ENCODE assay signal across 1 cellular context in the genomic region with DNA sequence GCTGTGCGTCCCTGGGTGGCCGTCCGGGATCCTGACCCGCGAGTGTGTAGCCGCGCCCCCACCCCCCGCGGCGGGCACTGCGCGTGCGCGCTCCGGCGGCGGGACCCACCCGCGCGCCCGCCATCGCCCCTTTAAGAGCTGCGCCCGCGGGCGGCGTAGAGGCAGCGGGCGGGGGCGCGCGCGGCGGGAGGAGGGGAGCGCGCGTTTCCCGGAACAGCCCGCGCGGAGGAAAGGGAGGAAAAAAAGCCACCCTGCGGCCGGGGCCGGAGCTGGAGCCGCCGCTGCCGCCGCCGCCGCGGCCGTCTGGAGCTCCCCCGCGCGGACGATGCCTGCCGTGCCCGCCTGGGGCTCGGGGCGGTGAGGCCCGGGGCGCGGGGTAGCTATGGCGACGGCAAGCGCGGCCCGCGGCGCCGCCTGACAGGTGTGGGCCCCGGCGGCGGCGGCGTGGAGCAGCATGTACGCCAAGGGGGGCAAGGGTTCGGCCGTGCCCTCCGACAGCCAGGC.
TF ChIP-seq lines count a peak whose summit lies in the region.

A gene (plus strand): TSS at position 204 of the 504 bp plus-strand sequence. CDS start 251 bp downstream, at position 455.

TF ChIP-seq in K562, 482 proteins besides CTCF, POLR2A, EP300 and RAD21 (continued from another document and continues in another):
- TF ChIP-seq, protein P1, sequence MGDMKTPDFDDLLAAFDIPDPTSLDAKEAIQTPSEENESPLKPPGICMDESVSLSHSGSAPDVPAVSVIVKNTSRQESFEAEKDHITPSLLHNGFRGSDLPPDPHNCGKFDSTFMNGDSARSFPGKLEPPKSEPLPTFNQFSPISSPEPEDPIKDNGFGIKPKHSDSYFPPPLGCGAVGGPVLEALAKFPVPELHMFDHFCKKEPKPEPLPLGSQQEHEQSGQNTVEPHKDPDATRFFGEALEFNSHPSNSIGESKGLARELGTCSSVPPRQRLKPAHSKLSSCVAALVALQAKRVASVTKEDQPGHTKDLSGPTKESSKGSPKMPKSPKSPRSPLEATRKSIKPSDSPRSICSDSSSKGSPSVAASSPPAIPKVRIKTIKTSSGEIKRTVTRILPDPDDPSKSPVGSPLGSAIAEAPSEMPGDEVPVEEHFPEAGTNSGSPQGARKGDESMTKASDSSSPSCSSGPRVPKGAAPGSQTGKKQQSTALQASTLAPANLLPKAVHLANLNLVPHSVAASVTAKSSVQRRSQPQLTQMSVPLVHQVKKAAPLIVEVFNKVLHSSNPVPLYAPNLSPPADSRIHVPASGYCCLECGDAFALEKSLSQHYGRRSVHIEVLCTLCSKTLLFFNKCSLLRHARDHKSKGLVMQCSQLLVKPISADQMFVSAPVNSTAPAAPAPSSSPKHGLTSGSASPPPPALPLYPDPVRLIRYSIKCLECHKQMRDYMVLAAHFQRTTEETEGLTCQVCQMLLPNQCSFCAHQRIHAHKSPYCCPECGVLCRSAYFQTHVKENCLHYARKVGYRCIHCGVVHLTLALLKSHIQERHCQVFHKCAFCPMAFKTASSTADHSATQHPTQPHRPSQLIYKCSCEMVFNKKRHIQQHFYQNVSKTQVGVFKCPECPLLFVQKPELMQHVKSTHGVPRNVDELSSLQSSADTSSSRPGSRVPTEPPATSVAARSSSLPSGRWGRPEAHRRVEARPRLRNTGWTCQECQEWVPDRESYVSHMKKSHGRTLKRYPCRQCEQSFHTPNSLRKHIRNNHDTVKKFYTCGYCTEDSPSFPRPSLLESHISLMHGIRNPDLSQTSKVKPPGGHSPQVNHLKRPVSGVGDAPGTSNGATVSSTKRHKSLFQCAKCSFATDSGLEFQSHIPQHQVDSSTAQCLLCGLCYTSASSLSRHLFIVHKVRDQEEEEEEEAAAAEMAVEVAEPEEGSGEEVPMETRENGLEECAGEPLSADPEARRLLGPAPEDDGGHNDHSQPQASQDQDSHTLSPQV (IDR thresholded peaks at IDR 0.05), result no peak
- TF ChIP-seq, protein P2, sequence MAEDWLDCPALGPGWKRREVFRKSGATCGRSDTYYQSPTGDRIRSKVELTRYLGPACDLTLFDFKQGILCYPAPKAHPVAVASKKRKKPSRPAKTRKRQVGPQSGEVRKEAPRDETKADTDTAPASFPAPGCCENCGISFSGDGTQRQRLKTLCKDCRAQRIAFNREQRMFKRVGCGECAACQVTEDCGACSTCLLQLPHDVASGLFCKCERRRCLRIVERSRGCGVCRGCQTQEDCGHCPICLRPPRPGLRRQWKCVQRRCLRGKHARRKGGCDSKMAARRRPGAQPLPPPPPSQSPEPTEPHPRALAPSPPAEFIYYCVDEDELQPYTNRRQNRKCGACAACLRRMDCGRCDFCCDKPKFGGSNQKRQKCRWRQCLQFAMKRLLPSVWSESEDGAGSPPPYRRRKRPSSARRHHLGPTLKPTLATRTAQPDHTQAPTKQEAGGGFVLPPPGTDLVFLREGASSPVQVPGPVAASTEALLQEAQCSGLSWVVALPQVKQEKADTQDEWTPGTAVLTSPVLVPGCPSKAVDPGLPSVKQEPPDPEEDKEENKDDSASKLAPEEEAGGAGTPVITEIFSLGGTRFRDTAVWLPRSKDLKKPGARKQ (CRISPR knock-in tag; IDR thresholded peaks at IDR 0.05), result no peak
- TF ChIP-seq MTA1 (IDR thresholded peaks at IDR 0.05; ENCODE audit: borderline replicate concordance) (no peak), ZNF644 (tag; IDR thresholded peaks at IDR 0.05; ENCODE audit: low read depth) (peak; percentile 75), ARNT (IDR thresholded peaks at IDR 0.05) (no peak), ILK (tag; IDR thresholded peaks at IDR 0.05; ENCODE audit: borderline replicate concordance, low read depth) (no peak), ZFP36 (IDR thresholded peaks at IDR 0.05; ENCODE audit: low read depth, low read length, partially characterized antibody) (no peak), ZNF79 (CRISPR knock-in tag; IDR thresholded peaks at IDR 0.05; ENCODE audit: low read depth) (no peak), CSDE1 (IDR thresholded peaks at IDR 0.05) (no peak), CBX1 (IDR thresholded peaks at IDR 0.05; ENCODE audit: low read depth) (no peak), POLR2AphosphoS5 (IDR thresholded peaks at IDR 0.05; ENCODE audit: control insufficient read depth, insufficient read depth, low read depth, low read length) (no peak), RUNX1 (IDR thresholded peaks at IDR 0.05; ENCODE audit: low read depth) (no peak), NCOA6 (IDR thresholded peaks at IDR 0.05) (no peak), PHF8 (IDR thresholded peaks at IDR 0.05; ENCODE audit: borderline replicate concordance, low read length) (peak; percentile 47; the same call in 1 of the 2 replicates), CXXC5 (CRISPR knock-in tag; IDR thresholded peaks at IDR 0.05) (peak; percentile 98), ZC3H8 (IDR thresholded peaks at IDR 0.05) (no peak), SREBF1 (IDR thresholded peaks at IDR 0.05; ENCODE audit: borderline replicate concordance, low read depth, low read length) (no peak), YBX1 (IDR thresholded peaks at IDR 0.05) (no peak), CBX2 (IDR thresholded peaks at IDR 0.05; ENCODE audit: insufficient read depth, low read length, poor library complexity, severe bottlenecking) (no peak)
- TF ChIP-seq, protein P3, sequence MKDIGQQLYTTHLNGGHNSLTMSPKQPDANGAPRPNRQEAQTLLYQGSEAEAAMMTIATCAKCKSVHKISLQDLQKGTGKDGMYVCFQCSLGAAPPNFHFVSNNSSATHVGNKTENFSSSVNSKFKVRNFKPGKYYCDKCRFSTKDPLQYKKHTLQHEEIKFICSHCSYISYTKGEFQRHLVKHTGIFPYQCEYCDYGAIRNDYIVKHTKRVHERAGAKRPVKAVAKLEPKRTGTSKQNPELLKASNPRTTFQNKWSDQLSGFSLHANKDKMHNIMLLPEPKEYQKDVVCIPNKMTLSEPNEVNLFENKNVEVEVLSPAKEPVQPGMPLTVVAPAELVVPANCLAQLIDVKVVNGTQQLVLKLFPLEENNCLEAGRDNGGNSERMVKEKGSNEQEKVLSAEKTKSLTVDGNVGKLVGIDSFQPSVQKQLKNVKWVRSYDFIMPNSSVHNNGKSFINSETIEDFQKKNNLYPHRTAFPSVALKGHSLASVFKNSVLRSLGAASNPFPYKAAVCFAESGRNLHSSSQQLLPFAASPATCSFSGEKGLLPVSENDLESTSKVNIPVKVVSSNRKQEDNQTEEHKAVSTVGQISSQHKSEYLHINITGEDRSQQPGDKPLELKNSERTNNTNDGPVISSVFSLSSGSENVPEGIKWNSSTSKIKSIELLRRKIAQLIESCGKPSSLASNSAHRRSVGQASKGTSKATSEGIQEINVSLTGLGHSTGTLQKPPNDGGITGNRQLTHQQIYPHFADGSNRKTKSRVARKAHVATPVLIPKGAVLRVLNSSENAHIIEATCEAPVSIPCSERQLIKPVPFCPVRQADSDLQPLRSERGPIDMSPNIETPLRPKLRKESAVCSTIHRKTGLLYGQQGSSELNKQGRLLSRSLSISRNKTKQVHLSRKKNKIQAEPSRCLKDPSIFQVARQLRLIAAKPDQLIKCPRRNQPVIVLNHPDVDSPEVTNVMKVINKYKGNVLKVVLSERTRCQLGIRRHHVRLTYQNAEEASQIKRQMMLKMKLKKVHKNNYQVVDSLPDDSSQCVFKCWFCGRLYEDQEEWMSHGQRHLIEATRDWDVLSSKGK (CRISPR knock-in tag; IDR thresholded peaks at IDR 0.05), result no peak
- TF ChIP-seq, protein P4, sequence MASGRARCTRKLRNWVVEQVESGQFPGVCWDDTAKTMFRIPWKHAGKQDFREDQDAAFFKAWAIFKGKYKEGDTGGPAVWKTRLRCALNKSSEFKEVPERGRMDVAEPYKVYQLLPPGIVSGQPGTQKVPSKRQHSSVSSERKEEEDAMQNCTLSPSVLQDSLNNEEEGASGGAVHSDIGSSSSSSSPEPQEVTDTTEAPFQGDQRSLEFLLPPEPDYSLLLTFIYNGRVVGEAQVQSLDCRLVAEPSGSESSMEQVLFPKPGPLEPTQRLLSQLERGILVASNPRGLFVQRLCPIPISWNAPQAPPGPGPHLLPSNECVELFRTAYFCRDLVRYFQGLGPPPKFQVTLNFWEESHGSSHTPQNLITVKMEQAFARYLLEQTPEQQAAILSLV (tag; IDR thresholded peaks at IDR 0.05), result no peak
- TF ChIP-seq, protein P5, sequence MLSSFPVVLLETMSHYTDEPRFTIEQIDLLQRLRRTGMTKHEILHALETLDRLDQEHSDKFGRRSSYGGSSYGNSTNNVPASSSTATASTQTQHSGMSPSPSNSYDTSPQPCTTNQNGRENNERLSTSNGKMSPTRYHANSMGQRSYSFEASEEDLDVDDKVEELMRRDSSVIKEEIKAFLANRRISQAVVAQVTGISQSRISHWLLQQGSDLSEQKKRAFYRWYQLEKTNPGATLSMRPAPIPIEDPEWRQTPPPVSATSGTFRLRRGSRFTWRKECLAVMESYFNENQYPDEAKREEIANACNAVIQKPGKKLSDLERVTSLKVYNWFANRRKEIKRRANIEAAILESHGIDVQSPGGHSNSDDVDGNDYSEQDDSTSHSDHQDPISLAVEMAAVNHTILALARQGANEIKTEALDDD (IDR thresholded peaks at IDR 0.05), result no peak
- TF ChIP-seq, protein P6, sequence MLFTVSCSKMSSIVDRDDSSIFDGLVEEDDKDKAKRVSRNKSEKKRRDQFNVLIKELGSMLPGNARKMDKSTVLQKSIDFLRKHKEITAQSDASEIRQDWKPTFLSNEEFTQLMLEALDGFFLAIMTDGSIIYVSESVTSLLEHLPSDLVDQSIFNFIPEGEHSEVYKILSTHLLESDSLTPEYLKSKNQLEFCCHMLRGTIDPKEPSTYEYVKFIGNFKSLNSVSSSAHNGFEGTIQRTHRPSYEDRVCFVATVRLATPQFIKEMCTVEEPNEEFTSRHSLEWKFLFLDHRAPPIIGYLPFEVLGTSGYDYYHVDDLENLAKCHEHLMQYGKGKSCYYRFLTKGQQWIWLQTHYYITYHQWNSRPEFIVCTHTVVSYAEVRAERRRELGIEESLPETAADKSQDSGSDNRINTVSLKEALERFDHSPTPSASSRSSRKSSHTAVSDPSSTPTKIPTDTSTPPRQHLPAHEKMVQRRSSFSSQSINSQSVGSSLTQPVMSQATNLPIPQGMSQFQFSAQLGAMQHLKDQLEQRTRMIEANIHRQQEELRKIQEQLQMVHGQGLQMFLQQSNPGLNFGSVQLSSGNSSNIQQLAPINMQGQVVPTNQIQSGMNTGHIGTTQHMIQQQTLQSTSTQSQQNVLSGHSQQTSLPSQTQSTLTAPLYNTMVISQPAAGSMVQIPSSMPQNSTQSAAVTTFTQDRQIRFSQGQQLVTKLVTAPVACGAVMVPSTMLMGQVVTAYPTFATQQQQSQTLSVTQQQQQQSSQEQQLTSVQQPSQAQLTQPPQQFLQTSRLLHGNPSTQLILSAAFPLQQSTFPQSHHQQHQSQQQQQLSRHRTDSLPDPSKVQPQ (CRISPR knock-in tag; IDR thresholded peaks at IDR 0.05; ENCODE audit: borderline replicate concordance), result no peak
- TF ChIP-seq, protein P7, sequence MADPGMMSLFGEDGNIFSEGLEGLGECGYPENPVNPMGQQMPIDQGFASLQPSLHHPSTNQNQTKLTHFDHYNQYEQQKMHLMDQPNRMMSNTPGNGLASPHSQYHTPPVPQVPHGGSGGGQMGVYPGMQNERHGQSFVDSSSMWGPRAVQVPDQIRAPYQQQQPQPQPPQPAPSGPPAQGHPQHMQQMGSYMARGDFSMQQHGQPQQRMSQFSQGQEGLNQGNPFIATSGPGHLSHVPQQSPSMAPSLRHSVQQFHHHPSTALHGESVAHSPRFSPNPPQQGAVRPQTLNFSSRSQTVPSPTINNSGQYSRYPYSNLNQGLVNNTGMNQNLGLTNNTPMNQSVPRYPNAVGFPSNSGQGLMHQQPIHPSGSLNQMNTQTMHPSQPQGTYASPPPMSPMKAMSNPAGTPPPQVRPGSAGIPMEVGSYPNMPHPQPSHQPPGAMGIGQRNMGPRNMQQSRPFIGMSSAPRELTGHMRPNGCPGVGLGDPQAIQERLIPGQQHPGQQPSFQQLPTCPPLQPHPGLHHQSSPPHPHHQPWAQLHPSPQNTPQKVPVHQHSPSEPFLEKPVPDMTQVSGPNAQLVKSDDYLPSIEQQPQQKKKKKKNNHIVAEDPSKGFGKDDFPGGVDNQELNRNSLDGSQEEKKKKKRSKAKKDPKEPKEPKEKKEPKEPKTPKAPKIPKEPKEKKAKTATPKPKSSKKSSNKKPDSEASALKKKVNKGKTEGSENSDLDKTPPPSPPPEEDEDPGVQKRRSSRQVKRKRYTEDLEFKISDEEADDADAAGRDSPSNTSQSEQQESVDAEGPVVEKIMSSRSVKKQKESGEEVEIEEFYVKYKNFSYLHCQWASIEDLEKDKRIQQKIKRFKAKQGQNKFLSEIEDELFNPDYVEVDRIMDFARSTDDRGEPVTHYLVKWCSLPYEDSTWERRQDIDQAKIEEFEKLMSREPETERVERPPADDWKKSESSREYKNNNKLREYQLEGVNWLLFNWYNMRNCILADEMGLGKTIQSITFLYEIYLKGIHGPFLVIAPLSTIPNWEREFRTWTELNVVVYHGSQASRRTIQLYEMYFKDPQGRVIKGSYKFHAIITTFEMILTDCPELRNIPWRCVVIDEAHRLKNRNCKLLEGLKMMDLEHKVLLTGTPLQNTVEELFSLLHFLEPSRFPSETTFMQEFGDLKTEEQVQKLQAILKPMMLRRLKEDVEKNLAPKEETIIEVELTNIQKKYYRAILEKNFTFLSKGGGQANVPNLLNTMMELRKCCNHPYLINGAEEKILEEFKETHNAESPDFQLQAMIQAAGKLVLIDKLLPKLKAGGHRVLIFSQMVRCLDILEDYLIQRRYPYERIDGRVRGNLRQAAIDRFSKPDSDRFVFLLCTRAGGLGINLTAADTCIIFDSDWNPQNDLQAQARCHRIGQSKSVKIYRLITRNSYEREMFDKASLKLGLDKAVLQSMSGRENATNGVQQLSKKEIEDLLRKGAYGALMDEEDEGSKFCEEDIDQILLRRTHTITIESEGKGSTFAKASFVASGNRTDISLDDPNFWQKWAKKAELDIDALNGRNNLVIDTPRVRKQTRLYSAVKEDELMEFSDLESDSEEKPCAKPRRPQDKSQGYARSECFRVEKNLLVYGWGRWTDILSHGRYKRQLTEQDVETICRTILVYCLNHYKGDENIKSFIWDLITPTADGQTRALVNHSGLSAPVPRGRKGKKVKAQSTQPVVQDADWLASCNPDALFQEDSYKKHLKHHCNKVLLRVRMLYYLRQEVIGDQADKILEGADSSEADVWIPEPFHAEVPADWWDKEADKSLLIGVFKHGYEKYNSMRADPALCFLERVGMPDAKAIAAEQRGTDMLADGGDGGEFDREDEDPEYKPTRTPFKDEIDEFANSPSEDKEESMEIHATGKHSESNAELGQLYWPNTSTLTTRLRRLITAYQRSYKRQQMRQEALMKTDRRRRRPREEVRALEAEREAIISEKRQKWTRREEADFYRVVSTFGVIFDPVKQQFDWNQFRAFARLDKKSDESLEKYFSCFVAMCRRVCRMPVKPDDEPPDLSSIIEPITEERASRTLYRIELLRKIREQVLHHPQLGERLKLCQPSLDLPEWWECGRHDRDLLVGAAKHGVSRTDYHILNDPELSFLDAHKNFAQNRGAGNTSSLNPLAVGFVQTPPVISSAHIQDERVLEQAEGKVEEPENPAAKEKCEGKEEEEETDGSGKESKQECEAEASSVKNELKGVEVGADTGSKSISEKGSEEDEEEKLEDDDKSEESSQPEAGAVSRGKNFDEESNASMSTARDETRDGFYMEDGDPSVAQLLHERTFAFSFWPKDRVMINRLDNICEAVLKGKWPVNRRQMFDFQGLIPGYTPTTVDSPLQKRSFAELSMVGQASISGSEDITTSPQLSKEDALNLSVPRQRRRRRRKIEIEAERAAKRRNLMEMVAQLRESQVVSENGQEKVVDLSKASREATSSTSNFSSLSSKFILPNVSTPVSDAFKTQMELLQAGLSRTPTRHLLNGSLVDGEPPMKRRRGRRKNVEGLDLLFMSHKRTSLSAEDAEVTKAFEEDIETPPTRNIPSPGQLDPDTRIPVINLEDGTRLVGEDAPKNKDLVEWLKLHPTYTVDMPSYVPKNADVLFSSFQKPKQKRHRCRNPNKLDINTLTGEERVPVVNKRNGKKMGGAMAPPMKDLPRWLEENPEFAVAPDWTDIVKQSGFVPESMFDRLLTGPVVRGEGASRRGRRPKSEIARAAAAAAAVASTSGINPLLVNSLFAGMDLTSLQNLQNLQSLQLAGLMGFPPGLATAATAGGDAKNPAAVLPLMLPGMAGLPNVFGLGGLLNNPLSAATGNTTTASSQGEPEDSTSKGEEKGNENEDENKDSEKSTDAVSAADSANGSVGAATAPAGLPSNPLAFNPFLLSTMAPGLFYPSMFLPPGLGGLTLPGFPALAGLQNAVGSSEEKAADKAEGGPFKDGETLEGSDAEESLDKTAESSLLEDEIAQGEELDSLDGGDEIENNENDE (IDR thresholded peaks at IDR 0.05; ENCODE audit: low read depth, low read length), result no peak
